ENCODE assay signal across 29 cellular contexts in the genomic region with DNA sequence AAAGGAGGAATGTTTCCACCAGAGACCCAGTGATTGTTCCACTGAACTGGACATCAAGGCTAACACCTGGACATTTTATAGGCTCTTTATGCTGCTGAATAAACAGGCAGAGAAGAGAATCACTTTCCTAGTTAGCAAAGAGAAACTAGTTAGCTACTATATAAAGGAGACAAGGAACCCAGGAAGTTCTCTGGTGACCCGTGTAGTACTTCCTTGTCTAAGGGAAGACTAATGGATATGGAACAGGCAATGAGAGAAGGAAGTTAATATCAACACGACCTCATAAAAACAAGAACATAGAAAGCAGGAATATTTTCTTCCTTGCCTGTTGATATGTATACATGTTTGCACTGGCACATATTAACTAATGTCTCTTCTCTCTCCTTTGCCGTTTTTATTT.
"Had no signal": no experiment of that assay in that cellular context is flagged by ENCODE, and none has a peak within 500 bp of the region (broad histone marks: within the 10 kb centered on the region; RNA-seq: fewer than 3 reads in every experiment).

No MANE protein-coding gene starts in this region.

- FAIRE-seq: endometrium, small intestine had no signal

- H3K36me3 Mint-ChIP-seq: immature natural killer cell; memory B cell; naive B cell; natural killer cell treated with Interleukin-12 subunit alpha and Interleukin-12 subunit beta and Interleukin-15 and Interleukin-18, amount 100 ng/mL, for 72 hours had no signal

- H3K4me3 Mint-ChIP-seq: effector memory CD8-positive, alpha-beta T cell; immature natural killer cell; memory B cell; naive B cell; natural killer cell treated with Interleukin-12 subunit alpha and Interleukin-12 subunit beta and Interleukin-15 and Interleukin-18, amount 100 ng/mL, for 72 hours; neural crest cell; stimulated activated naive CD8-positive, alpha-beta T cell treated with anti-CD3 and anti-CD28 coated beads, Interleukin-15, amount 100 ng/mL, for 72 hours had no signal

- H3K4me3 ChIP-seq: esophagus squamous epithelium, lung, right lobe of liver, suprapubic skin, transverse colon, upper lobe of right lung, uterus had no signal

- H3K9me3 Mint-ChIP-seq: effector memory CD8-positive, alpha-beta T cell; immature natural killer cell; memory B cell; natural killer cell treated with Interleukin-12 subunit alpha and Interleukin-12 subunit beta and Interleukin-15 and Interleukin-18, amount 100 ng/mL, for 72 hours; neural crest cell; stimulated activated naive CD8-positive, alpha-beta T cell treated with anti-CD3 and anti-CD28 coated beads, Interleukin-15, amount 100 ng/mL, for 72 hours had no signal

- H3K4me1 Mint-ChIP-seq: immature natural killer cell; stimulated activated naive CD8-positive, alpha-beta T cell treated with anti-CD3 and anti-CD28 coated beads, Interleukin-15, amount 100 ng/mL, for 72 hours had no signal

- ATAC-seq: effector memory CD8-positive, alpha-beta T cell; left lobe of liver; natural killer cell treated with Interleukin-12 subunit alpha and Interleukin-12 subunit beta and Interleukin-15 and Interleukin-18, amount 100 ng/mL, for 72 hours; right lobe of liver; stimulated activated naive CD8-positive, alpha-beta T cell treated with anti-CD3 and anti-CD28 coated beads, Interleukin-15, amount 100 ng/mL, for 72 hours; upper lobe of right lung had no signal

- H3K9me3 ChIP-seq: esophagus squamous epithelium, neutrophil, right lobe of liver, suprapubic skin, transverse colon, upper lobe of right lung, uterus had no signal

- DNase-seq: cortex of kidney; effector memory CD8-positive, alpha-beta T cell; erythroblast; esophagus squamous epithelium; foreskin melanocyte; hypothalamus; immature natural killer cell; islet precursor cell; kidney glomerular epithelial cell; naive B cell; right lobe of liver; small intestine; stimulated activated CD4-positive, alpha-beta T cell treated with anti-CD3 and anti-CD28 coated beads, Interleukin-15, amount 100 ng/mL, for 24 hours; stimulated activated CD4-positive, alpha-beta T cell treated with anti-CD3 and anti-CD28 coated beads, Interleukin-2, amount 100 ng/mL, for 48 hours; stimulated activated naive CD4-positive, alpha-beta T cell; stimulated activated naive CD8-positive, alpha-beta T cell treated with anti-CD3 and anti-CD28 coated beads, Interleukin-15, amount 100 ng/mL, for 72 hours; transverse colon; upper lobe of right lung; uterus had no signal

- H3K4me1 ChIP-seq: esophagus squamous epithelium, parathyroid adenoma, right lobe of liver, suprapubic skin, transverse colon, upper lobe of right lung, uterus had no signal

- H3K27ac Mint-ChIP-seq: effector memory CD8-positive, alpha-beta T cell; immature natural killer cell; memory B cell; natural killer cell treated with Interleukin-12 subunit alpha and Interleukin-12 subunit beta and Interleukin-15 and Interleukin-18, amount 100 ng/mL, for 72 hours; progenitor cell of endocrine pancreas; stimulated activated naive CD8-positive, alpha-beta T cell treated with anti-CD3 and anti-CD28 coated beads, Interleukin-15, amount 100 ng/mL, for 72 hours had no signal

- H3K36me3 ChIP-seq: esophagus squamous epithelium, neutrophil, right lobe of liver, suprapubic skin, transverse colon, upper lobe of right lung, uterus had no signal

- H3K27ac ChIP-seq: esophagus squamous epithelium, neutrophil, parathyroid adenoma, right lobe of liver, suprapubic skin, transverse colon, upper lobe of right lung, uterus had no signal
